Comparison of ENCODE assay signal across 19 cellular contexts in the genomic region with DNA sequence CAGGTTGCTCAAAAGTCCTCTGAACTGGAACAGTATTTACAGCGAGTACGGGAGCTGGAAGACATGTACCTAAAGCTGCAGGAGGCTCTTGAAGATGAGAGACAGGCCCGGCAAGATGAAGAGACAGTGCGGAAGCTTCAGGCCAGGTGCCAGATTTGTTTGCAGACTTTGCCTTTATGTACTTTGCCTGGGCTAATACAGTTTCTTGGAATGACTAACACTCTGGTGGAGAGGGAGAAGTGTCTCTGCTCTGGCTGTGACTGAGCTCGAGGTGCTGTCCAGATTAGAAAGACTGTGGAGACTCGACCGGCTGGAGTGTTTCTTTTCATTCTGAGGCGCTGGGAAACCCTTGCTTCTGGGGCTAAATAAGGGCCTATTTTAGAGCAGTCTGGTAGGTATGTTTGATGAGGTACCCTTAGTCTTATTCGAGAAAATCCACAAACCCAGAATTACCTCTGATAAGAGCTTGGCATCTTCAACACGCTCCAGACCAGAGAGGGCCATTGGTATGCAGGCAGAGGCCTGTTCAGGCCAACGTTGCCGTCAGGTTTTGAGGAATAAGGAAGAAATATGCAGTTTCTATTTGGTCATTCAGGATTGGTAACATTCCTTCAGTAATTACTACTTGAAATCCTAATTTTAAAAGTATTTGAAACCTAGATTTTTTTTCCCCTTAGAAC.
A peak's percentile ranks its signal among the peaks of the same experiment; 100 is the strongest.
DNase-seq lines count a peak whose midpoint lies in the region; ATAC-seq, FAIRE-seq and TF ChIP-seq lines count a peak whose summit lies in the region.
"Had no signal": no experiment of that assay in that cellular context is flagged by ENCODE, and none has a peak within 500 bp of the region (broad histone marks: within the 10 kb centered on the region; RNA-seq: fewer than 3 reads in every experiment).

No MANE protein-coding gene starts in this region.

- no peak overlapping the region for H3K4me3 Mint-ChIP-seq in mesothelial cell of epicardium
- H3K4me3 Mint-ChIP-seq: activated naive CD8-positive, alpha-beta T cell had no signal

- H3K4me2 ChIP-seq in A549 = peak overlapping the region; percentile 61

- no peak for TF ChIP-seq EP300 in A549 (IDR thresholded peaks at IDR 0.05)

- peak overlapping the region; percentile 63 to 76 for H3K27ac ChIP-seq in A549

- WGBS in A549 (ENCODE audit: missing lambda C conversion rate) = 14% methylated on average over 12 of the region's 12 CpGs

- peak in 1 of 2 experiments; percentile 78 for DNase-seq in A549 (ENCODE audit: low read depth in 1 of 2, low spot score in 1 of 2)
- DNase-seq in bronchial epithelial cell (ENCODE audit: low read depth) = peak; percentile 80
- DNase-seq in mesothelial cell of epicardium (ENCODE audit: low spot score in 2 of 2, unreplicated experiment in 2 of 2) = no peak
- DNase-seq in C1 segment of cervical spinal cord (lab: John Stamatoyannopoulos, UW) = no peak
- DNase-seq in posterior vena cava (ENCODE audit: low spot score) = no peak
- DNase-seq: activated CD4-positive, CD25-positive, alpha-beta regulatory T cell treated with anti-CD3 and anti-CD28 coated beads, Interleukin-2, amount 50 U/mL, for 72 hours; AML-193; DND-41; occipital lobe; stimulated activated CD4-positive, alpha-beta T cell treated with anti-CD3 and anti-CD28 coated beads, Interleukin-12 subunit alpha, Interleukin-12 subunit beta, amount 100 ng/mL, for 4 hours; substantia nigra had no signal

- H3K27ac Mint-ChIP-seq in mesothelial cell of epicardium = peak overlapping the region; percentile 97
- H3K27ac Mint-ChIP-seq: activated naive CD8-positive, alpha-beta T cell had no signal

- no peak for TF ChIP-seq POLR2A in A549 (IDR thresholded peaks at IDR 0.05; ENCODE audit: low read length)

- TF ChIP-seq RAD21 in A549 (conservative IDR thresholded peaks at IDR 0.05 in 1 of 2, IDR thresholded peaks at IDR 0.05 in 1 of 2) = no peak

- peaks cover 51% of the 10 kb centered on the region for H3K4me1 ChIP-seq in A549

- CTCF ChIA-PET in A549 (lab: Yijun Ruan, JAX) = interaction anchor here (1.1 to 3.1 kb wide), 5 partner anchors 9 to 232 kb away, joined by 3 to 11 read pairs (median 6); no protein-coding TSS in a partner anchor

- TF ChIP-seq CTCF in A549 (IDR thresholded peaks at IDR 0.05) = no peak
- TF ChIP-seq CTCF in bronchial epithelial cell (IDR thresholded peaks at IDR 0.05; ENCODE audit: insufficient read depth, low read length, severe bottlenecking) = no peak
- no peak for TF ChIP-seq CTCF in mesothelial cell of epicardium (IDR thresholded peaks at IDR 0.05; ENCODE audit: unreplicated experiment)

- H3K36me3 Mint-ChIP-seq in mesothelial cell of epicardium = peaks cover 40% of the 10 kb centered on the region

- POLR2A ChIA-PET in A549 (lab: Yijun Ruan, JAX) = interaction anchor here (0.8 to 1.2 kb wide), 3 partner anchors 76 to 564 kb away, joined by 3 to 5 read pairs (median 4); partner anchors contain the start of gene ADM

- H3K36me3 ChIP-seq in bronchial epithelial cell (ENCODE audit: control insufficient read depth, insufficient read depth, low read length) = peaks cover 3% of the 10 kb centered on the region

- intact Hi-C loops in posterior vena cava (cut with DNase I) = no loop called here

- peak; percentile 89 to 92 for ATAC-seq in A549
- ATAC-seq in GM21529 (IDR thresholded peaks at IDR 0.05; ENCODE audit: unreplicated experiment) = peak; percentile 45
- no peak for ATAC-seq in HG03521 (IDR thresholded peaks at IDR 0.05; ENCODE audit: unreplicated experiment)
- no peak for ATAC-seq in GM19463 (IDR thresholded peaks at IDR 0.05; ENCODE audit: unreplicated experiment)

- FAIRE-seq in A549 (lab: Jason Lieb, UNC) (no peak), bronchial epithelial cell (lab: Jason Lieb, UNC) (no peak)
- FAIRE-seq: GM12891, RCC 7860 had no signal

- H3K4me3 ChIP-seq in A549 (no peak overlapping the region), bronchial epithelial cell (ENCODE audit: low read depth, low read length) (no peak overlapping the region)
- H3K4me3 ChIP-seq: coronary artery, HAP-1 had no signal

- peaks cover 16% of the 10 kb centered on the region for H3K9me3 Mint-ChIP-seq in mesothelial cell of epicardium

- H3K4me1 Mint-ChIP-seq in mesothelial cell of epicardium = peaks cover 37% of the 10 kb centered on the region

- H3K9me3 ChIP-seq in A549 = peaks cover 4% of the 10 kb centered on the region; the same call in 1 of the 3 replicates
- H3K9me3 ChIP-seq: HAP-1 had no signal

- no peaks in the 10 kb centered on the region for H3K27me3 Mint-ChIP-seq in mesothelial cell of epicardium (ENCODE audit: low read depth)
- H3K27me3 Mint-ChIP-seq: activated naive CD8-positive, alpha-beta T cell had no signal

- no peaks in the 10 kb centered on the region for H3K27me3 ChIP-seq in bronchial epithelial cell (ENCODE audit: control insufficient read depth, insufficient read depth, low read length)

TF ChIP-seq in A549, 52 proteins besides CTCF, POLR2A, EP300 and RAD21:
- 0 out of 2 replicates have a peak, but pooled peaks have one; percentile 26 for TF ChIP-seq MAX (IDR thresholded peaks at IDR 0.05)
- TF ChIP-seq, protein P1, sequence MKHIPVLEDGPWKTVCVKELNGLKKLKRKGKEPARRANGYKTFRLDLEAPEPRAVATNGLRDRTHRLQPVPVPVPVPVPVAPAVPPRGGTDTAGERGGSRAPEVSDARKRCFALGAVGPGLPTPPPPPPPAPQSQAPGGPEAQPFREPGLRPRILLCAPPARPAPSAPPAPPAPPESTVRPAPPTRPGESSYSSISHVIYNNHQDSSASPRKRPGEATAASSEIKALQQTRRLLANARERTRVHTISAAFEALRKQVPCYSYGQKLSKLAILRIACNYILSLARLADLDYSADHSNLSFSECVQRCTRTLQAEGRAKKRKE (CRISPR knock-in tag; IDR thresholded peaks at IDR 0.05; ENCODE audit: low read depth) = 0 out of 2 replicates have a peak, but pooled peaks have one; percentile 40
- no peak for TF ChIP-seq CEBPB (IDR thresholded peaks at IDR 0.05)
- TF ChIP-seq HOXB5 (CRISPR knock-in tag; IDR thresholded peaks at IDR 0.05) = 0 out of 2 replicates have a peak, but pooled peaks have one; percentile 46
- TF ChIP-seq CHD2 (IDR thresholded peaks at IDR 0.05; ENCODE audit: low read length, partially characterized antibody) = no peak
- no peak for TF ChIP-seq FOXS1 (CRISPR knock-in tag; IDR thresholded peaks at IDR 0.05)
- no peak for TF ChIP-seq HOXB13 (CRISPR knock-in tag; IDR thresholded peaks at IDR 0.05; ENCODE audit: low read depth)
- TF ChIP-seq JUN (IDR thresholded peaks at IDR 0.05) = peak in 1 of 2 experiments; percentile 53; a peak in 1 of 5 replicates
- TF ChIP-seq SMC3 (IDR thresholded peaks at IDR 0.05) = no peak
- TF ChIP-seq FOSL2 (IDR thresholded peaks at IDR 0.05) = no peak
- TF ChIP-seq FOSL2 (CRISPR knock-in tag; IDR thresholded peaks at IDR 0.05) = peak; percentile 54

Comparison
In these comparisons a context has a peak if more than half of its experiments do, and no peak if none do; other contexts are left out.
1. ATAC-seq: peak in A549 (2 of 2) and GM21529 (single experiment); none in HG03521 (single experiment) and GM19463 (single experiment).